Comparison of ENCODE assay signal across 8 cellular contexts in the genomic region with DNA sequence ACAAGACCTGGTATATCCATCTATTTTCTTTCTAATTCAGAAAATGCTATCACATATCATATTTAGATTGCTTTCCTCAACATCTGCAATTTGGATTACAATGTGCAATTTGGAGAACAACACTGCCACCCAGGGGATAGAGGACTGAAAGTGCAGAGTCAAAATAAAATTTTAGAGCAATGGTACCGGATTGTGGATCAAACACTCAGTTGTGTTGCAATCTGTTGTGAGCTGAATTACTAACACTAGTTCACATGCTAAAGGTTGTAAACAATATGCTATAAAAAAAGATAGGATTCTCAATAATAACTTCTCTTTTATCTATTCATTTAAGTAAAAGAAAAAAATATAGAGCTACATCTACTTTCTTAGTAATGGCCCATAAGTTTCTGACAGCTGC. TPM values are rescaled to one million over a fixed set of nuclear protein-coding genes. Genes with fewer than 3 reads are reported as not detected.
DNase-seq lines count a peak whose midpoint lies in the region; ATAC-seq and TF ChIP-seq lines count a peak whose summit lies in the region.

No MANE protein-coding gene starts in this region.

- in situ Hi-C loops in G401 (cut with HindIII; ENCODE audit: low sequenced_read_pairs) = no loop called here

- H3K4me1 Mint-ChIP-seq in activated naive CD8-positive, alpha-beta T cell treated with anti-CD3 and anti-CD28 coated beads for 36 hours = no peaks in the 10 kb centered on the region

- no peaks in the 10 kb centered on the region for H3K9me3 Mint-ChIP-seq in activated naive CD8-positive, alpha-beta T cell treated with anti-CD3 and anti-CD28 coated beads for 36 hours

- H3K36me3 Mint-ChIP-seq in activated naive CD8-positive, alpha-beta T cell treated with anti-CD3 and anti-CD28 coated beads for 36 hours = no peaks in the 10 kb centered on the region

- intact Hi-C loops in left colon (cut with DNase I, micrococcal nuclease) = no loop called here

- ATAC-seq in HG02852 (IDR thresholded peaks at IDR 0.05; ENCODE audit: unreplicated experiment) (peak; percentile 57), left colon (peak; percentile 66), HG03045 (IDR thresholded peaks at IDR 0.05; ENCODE audit: unreplicated experiment) (no peak)

- H3K27ac Mint-ChIP-seq in activated naive CD8-positive, alpha-beta T cell treated with anti-CD3 and anti-CD28 coated beads for 36 hours = no peak overlapping the region

- peak; percentile 21 for DNase-seq in G401 (ENCODE audit: low spot score)
- DNase-seq in NCI-H446 treated with DMSO at 0.1 percent for 48 hours (lab: John Stamatoyannopoulos, UW) = peak; percentile 15
- DNase-seq in astrocyte of the hippocampus (ENCODE audit: low read depth, low spot score) = peak; percentile 68
- peak in 1 of 2 donors; percentile 15 for DNase-seq in left colon
- no peak for DNase-seq in activated naive CD8-positive, alpha-beta T cell treated with anti-CD3 and anti-CD28 coated beads for 36 hours

- peak; percentile 81 for TF ChIP-seq CTCF in 22Rv1 (IDR thresholded peaks at IDR 0.05)

- peaks cover 4% of the 10 kb centered on the region for H3K27me3 Mint-ChIP-seq in activated naive CD8-positive, alpha-beta T cell treated with anti-CD3 and anti-CD28 coated beads for 36 hours

- H3K27ac ChIP-seq in 22Rv1 = no peak overlapping the region

- H3K4me3 Mint-ChIP-seq in activated naive CD8-positive, alpha-beta T cell treated with anti-CD3 and anti-CD28 coated beads for 36 hours = no peak overlapping the region

RNA-seq across cellular contexts. Expression of gene SRFBP1, which starts 11.9 kb away (rescaled TPM):
- total RNA-seq in G401 (2014; rRNA removed; shearing (Covaris generic)) = 12.2 and 22.0 TPM in 2 replicates
- total RNA-seq in left colon = 1 to 10 TPM; 8.6 to 9.8 TPM
- total RNA-seq in activated naive CD8-positive, alpha-beta T cell treated with anti-CD3 and anti-CD28 coated beads for 36 hours = 10 to 100 TPM; 20.6 to 21.1 TPM
